Comparison of ENCODE assay signal across 11 cellular contexts in the genomic region with DNA sequence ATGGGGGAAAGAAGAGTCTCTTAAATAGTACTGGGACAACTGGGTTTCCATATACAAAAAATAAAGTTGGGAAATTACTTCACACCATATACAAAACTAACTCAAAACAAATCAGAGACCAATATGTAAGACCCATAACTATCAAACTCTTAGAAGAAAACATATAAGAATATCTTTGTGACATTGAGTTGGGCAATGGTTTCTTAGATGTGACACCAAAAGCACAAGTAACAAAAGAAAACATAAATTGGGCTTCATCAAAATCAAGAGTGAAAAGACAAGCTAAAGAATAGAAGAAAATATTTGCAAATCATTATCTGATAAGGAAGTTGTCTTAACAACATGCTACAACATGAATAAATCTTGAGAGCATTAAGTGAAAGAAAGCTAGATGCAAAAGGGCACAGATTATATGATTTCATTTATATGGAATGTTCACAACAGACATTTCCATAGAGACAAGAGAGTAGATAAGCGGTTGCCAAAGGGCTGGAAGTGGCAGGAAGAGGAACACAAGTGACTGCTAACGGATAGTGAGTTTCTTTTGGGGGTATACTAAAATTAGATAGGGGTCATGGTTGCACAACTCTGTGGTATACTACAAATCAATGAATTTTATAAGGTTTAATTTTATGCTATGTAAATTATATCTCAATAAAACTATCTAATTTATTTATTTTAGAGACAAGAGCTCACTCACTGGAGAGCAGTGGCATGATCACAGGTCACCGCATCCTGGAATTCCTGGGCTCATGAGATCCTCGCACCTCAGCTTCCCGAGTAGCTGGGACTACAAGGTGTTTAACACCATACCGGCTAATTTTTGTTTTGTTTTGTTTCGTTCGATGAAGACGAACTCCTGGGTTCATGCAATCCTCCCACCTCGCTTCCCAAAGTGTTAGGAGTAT. TPM values are rescaled to one million over a fixed set of nuclear protein-coding genes. Genes with fewer than 3 reads are reported as not detected.
DNase-seq lines count a peak whose midpoint lies in the region; ATAC-seq and TF ChIP-seq lines count a peak whose summit lies in the region.
"Had no signal": no experiment of that assay in that cellular context is flagged by ENCODE, and none has a peak within 500 bp of the region (broad histone marks: within the 10 kb centered on the region; RNA-seq: fewer than 3 reads in every experiment).

No MANE protein-coding gene starts in this region.

- no peaks in the 10 kb centered on the region for H3K9me3 Mint-ChIP-seq in activated T-cell treated with anti-CD3 and anti-CD28 coated beads, Interleukin-2, amount 50 U/mL, for 24 hours

- H3K9ac ChIP-seq in adipocyte (ENCODE audit: low read length) = no peak overlapping the region
- H3K9ac ChIP-seq: parathyroid adenoma had no signal

- H3K4me3 ChIP-seq in adipocyte (ENCODE audit: low read length) = peak overlapping the region; percentile 49
- no peak overlapping the region for H3K4me3 ChIP-seq in upper lobe of left lung

- ATAC-seq in left cardiac atrium (peak; percentile 42 to 74), upper lobe of left lung (ENCODE audit: low FRiP score in 2 of 2) (peak in 1 of 2 donors; percentile 75), GM18861 (IDR thresholded peaks at IDR 0.05; ENCODE audit: unreplicated experiment) (no peak)

- TF ChIP-seq EP300 in upper lobe of left lung (IDR thresholded peaks at IDR 0.05) = no peak

- H3K4me1 ChIP-seq in adipocyte (ENCODE audit: control insufficient read depth, insufficient read depth, low read length) = peaks cover 59% of the 10 kb centered on the region
- peaks cover 26 to 40% (median 34%) of the 10 kb centered on the region in 4 donors for H3K4me1 ChIP-seq in upper lobe of left lung

- H3K36me3 ChIP-seq in adipocyte (ENCODE audit: control insufficient read depth, insufficient read depth, low read length, severe bottlenecking) (no peaks in the 10 kb centered on the region), upper lobe of left lung (no peaks in the 10 kb centered on the region)

- no peak overlapping the region for H3K27ac Mint-ChIP-seq in activated T-cell treated with anti-CD3 and anti-CD28 coated beads, Interleukin-2, amount 50 U/mL, for 24 hours

- no peak overlapping the region for H3K4me3 Mint-ChIP-seq in activated T-cell treated with anti-CD3 and anti-CD28 coated beads, Interleukin-2, amount 50 U/mL, for 24 hours

- H3K36me3 Mint-ChIP-seq in activated T-cell treated with anti-CD3 and anti-CD28 coated beads, Interleukin-2, amount 50 U/mL, for 24 hours (ENCODE audit: low read depth) = peaks cover 21% of the 10 kb centered on the region

- TF ChIP-seq POLR2A in upper lobe of left lung (IDR thresholded peaks at IDR 0.05) = no peak

- H3K27ac ChIP-seq in upper lobe of left lung = peak overlapping the region in 3 of 4 donors; percentile 16 to 74 (median 23)
- H3K27ac ChIP-seq: parathyroid adenoma had no signal

- H3K9me3 ChIP-seq in adipocyte (ENCODE audit: control insufficient read depth, low read length) (no peaks in the 10 kb centered on the region), upper lobe of left lung (no peaks in the 10 kb centered on the region)

- H3K27me3 ChIP-seq in adipocyte (replicated peaks; ENCODE audit: control insufficient read depth, insufficient read depth, low read length) = no peaks in the 10 kb centered on the region
- no peaks in the 10 kb centered on the region for H3K27me3 ChIP-seq in upper lobe of left lung

- peaks cover 42% of the 10 kb centered on the region for H3K4me1 Mint-ChIP-seq in activated T-cell treated with anti-CD3 and anti-CD28 coated beads, Interleukin-2, amount 50 U/mL, for 24 hours (ENCODE audit: low read depth)

- WGBS in upper lobe of left lung, 2 donors = 69 to 74% methylated on average over 10 of the region's 10 CpGs

- no peak for TF ChIP-seq CTCF in upper lobe of left lung (IDR thresholded peaks at IDR 0.05)

- H3K27me3 Mint-ChIP-seq in activated T-cell treated with anti-CD3 and anti-CD28 coated beads, Interleukin-2, amount 50 U/mL, for 24 hours = no peaks in the 10 kb centered on the region

- intact Hi-C loops in left cardiac atrium (cut with DNase I) = no loop called here

- DNase-seq in NCI-H146 treated with DMSO at 0.1 percent for 48 hours (lab: John Stamatoyannopoulos, UW; ENCODE audit: unreplicated experiment) (peak; percentile 1), NCI-H146 (lab: John Stamatoyannopoulos, UW) (no peak), adipocyte (ENCODE audit: low read depth) (peak; percentile 72), left cardiac atrium (no peak), upper lobe of left lung (no peak)
- no peak for DNase-seq in activated T-cell treated with anti-CD3 and anti-CD28 coated beads, Interleukin-2, amount 50 U/mL, for 24 hours
- no peak for DNase-seq in stimulated activated naive CD4-positive, alpha-beta T cell (lab: John Stamatoyannopoulos, UW)
- DNase-seq: activated T-cell treated with anti-CD3 and anti-CD28 coated beads, Interleukin-2, amount 50 U/mL, for 1 hour; MM.1S had no signal

RNA-seq across cellular contexts. Expression of a gene that starts 35.4 kb away (rescaled TPM):
- total RNA-seq in left cardiac atrium (10 to 100 TPM; 40.9 to 44.3 TPM), upper lobe of left lung (100 to 1,000 TPM in 2 of 6 donors, 10 to 100 TPM in 4; 80.2 to 130 (median 94.2) TPM)

Comparison
In these comparisons a context has a peak if more than half of its experiments do, and no peak if none do; other contexts are left out.
1. DNase-seq: peak in NCI-H146 treated with DMSO at 0.1 percent for 48 hours (single experiment) and adipocyte (single experiment); none in NCI-H146 (single experiment), left cardiac atrium (single experiment), upper lobe of left lung (0 of 2), activated T-cell treated with anti-CD3 and anti-CD28 coated beads, Interleukin-2, amount 50 U/mL, for 24 hours (single experiment) and stimulated activated naive CD4-positive, alpha-beta T cell (0 of 6).